ENCODE assay signal across 14 cellular contexts in genomic region chr14:92392726-92393125, GRCh38.
"Had no signal": no experiment of that assay in that cellular context is flagged by ENCODE, and none has a peak within 500 bp of the region (broad histone marks: within the 10 kb centered on the region; RNA-seq: fewer than 3 reads in every experiment).

No MANE protein-coding gene starts in this region.

- H3K27ac ChIP-seq: ascending aorta, heart left ventricle, psoas muscle, sigmoid colon had no signal

- H3K9me3 ChIP-seq: psoas muscle, sigmoid colon had no signal

- H3K4me1 ChIP-seq: psoas muscle, sigmoid colon had no signal

- H3K36me3 ChIP-seq: ascending aorta, heart left ventricle, left lung, sigmoid colon had no signal

- DNase-seq: activated CD4-positive, alpha-beta T cell treated with anti-CD3 and anti-CD28 coated beads, Interleukin-2, amount 50 U/mL, for 4 hours; activated naive CD4-positive, alpha-beta T cell; activated T-cell treated with anti-CD3 and anti-CD28 coated beads, Interleukin-2, amount 50 U/mL, for 72 hours; foreskin melanocyte; heart left ventricle; left lung; psoas muscle; sigmoid colon; stimulated activated CD4-positive, alpha-beta T cell treated with anti-CD3 and anti-CD28 coated beads, Interleukin-12 subunit alpha, Interleukin-12 subunit beta, amount 100 ng/mL, for 4 hours; stimulated activated naive CD4-positive, alpha-beta T cell treated with Interleukin-2 at 50 U/mL for 16 hours had no signal

- ATAC-seq: activated CD4-positive, CD25-positive, alpha-beta regulatory T cell treated with anti-CD3 and anti-CD28 coated beads, Interleukin-2, amount 50 U/mL, for 24 hours; activated T-cell treated with anti-CD3 and anti-CD28 coated beads, Interleukin-2, amount 50 U/mL, for 72 hours; heart left ventricle; left lung; psoas muscle had no signal

- FAIRE-seq: endothelial cell of umbilical vein, islet of Langerhans had no signal

- H3K27me3 ChIP-seq: ascending aorta, left lung, sigmoid colon had no signal

- H3K4me3 ChIP-seq: ascending aorta, heart left ventricle, left lung, psoas muscle, sigmoid colon had no signal
